11 cellular contexts compared by ENCODE assay signal in genomic region chr2:20506281-20506685, GRCh38. TPM values are rescaled to one million over a fixed set of nuclear protein-coding genes. Genes with fewer than 3 reads are reported as not detected.
DNase-seq lines count a peak whose midpoint lies in the region; ATAC-seq and TF ChIP-seq lines count a peak whose summit lies in the region.
"Had no signal": no experiment of that assay in that cellular context is flagged by ENCODE, and none has a peak within 500 bp of the region (broad histone marks: within the 10 kb centered on the region; RNA-seq: fewer than 3 reads in every experiment).

No MANE protein-coding gene starts in this region.

- no peaks in the 10 kb centered on the region for H3K9me3 Mint-ChIP-seq in natural killer cell treated with Interleukin-12 subunit alpha and Interleukin-12 subunit beta and Interleukin-15 and Interleukin-18, amount 100 ng/mL, for 72 hours
- H3K9me3 Mint-ChIP-seq in natural killer cell (no peaks in the 10 kb centered on the region), Caco-2 (ENCODE audit: unreplicated experiment) (no peaks in the 10 kb centered on the region)
- no peaks in the 10 kb centered on the region for H3K9me3 Mint-ChIP-seq in stimulated activated naive CD8-positive, alpha-beta T cell treated with anti-CD3 and anti-CD28 coated beads, Interleukin-15, Interleukin-2, amounts not matched to agents 100 ng/mL and 50 ng/mL, for 24 hours

- peaks cover 4 to 7% of the 10 kb centered on the region in 2 donors for H3K4me1 Mint-ChIP-seq in natural killer cell treated with Interleukin-12 subunit alpha and Interleukin-12 subunit beta and Interleukin-15 and Interleukin-18, amount 100 ng/mL, for 72 hours (ENCODE audit: low read depth in 2 of 2)
- H3K4me1 Mint-ChIP-seq in natural killer cell (peaks cover 0 to 8% of the 10 kb centered on the region in 2 donors), Caco-2 (ENCODE audit: low read depth, unreplicated experiment) (peaks cover 17% of the 10 kb centered on the region)
- peaks cover 20% of the 10 kb centered on the region for H3K4me1 Mint-ChIP-seq in stimulated activated naive CD8-positive, alpha-beta T cell treated with anti-CD3 and anti-CD28 coated beads, Interleukin-15, Interleukin-2, amounts not matched to agents 100 ng/mL and 50 ng/mL, for 24 hours (ENCODE audit: low read depth)

- H3K27ac Mint-ChIP-seq in natural killer cell treated with Interleukin-12 subunit alpha and Interleukin-12 subunit beta and Interleukin-15 and Interleukin-18, amount 100 ng/mL, for 72 hours = peak overlapping the region in 1 of 2 donors; percentile 60
- no peak overlapping the region for H3K27ac Mint-ChIP-seq in natural killer cell
- H3K27ac Mint-ChIP-seq in stimulated activated naive CD8-positive, alpha-beta T cell treated with anti-CD3 and anti-CD28 coated beads, Interleukin-15, Interleukin-2, amounts not matched to agents 100 ng/mL and 50 ng/mL, for 24 hours = peak overlapping the region; percentile 81
- H3K27ac Mint-ChIP-seq in Caco-2 (ENCODE audit: unreplicated experiment) = no peak overlapping the region

- H3K36me3 Mint-ChIP-seq in natural killer cell treated with Interleukin-12 subunit alpha and Interleukin-12 subunit beta and Interleukin-15 and Interleukin-18, amount 100 ng/mL, for 72 hours = no peaks in the 10 kb centered on the region
- H3K36me3 Mint-ChIP-seq in natural killer cell (no peaks in the 10 kb centered on the region), Caco-2 (ENCODE audit: insufficient read depth, unreplicated experiment) (no peaks in the 10 kb centered on the region)
- H3K36me3 Mint-ChIP-seq in stimulated activated naive CD8-positive, alpha-beta T cell treated with anti-CD3 and anti-CD28 coated beads, Interleukin-15, Interleukin-2, amounts not matched to agents 100 ng/mL and 50 ng/mL, for 24 hours (ENCODE audit: low read depth) = no peaks in the 10 kb centered on the region

- H3K9me3 ChIP-seq in Caco-2 = no peaks in the 10 kb centered on the region
- H3K9me3 ChIP-seq: thoracic aorta had no signal

- BruUV-seq in Caco-2 (replicated peaks; lab: Mats Ljungman, UMichigan) = no TSS peak

- CTCF ChIA-PET in Caco-2 (lab: Charles Lee) = interaction anchor here (0.8 kb wide), 1 partner anchor 136 kb away, joined by 7 read pairs; no protein-coding TSS in a partner anchor

- no peak for ATAC-seq in natural killer cell treated with Interleukin-12 subunit alpha and Interleukin-12 subunit beta and Interleukin-15 and Interleukin-18, amount 100 ng/mL, for 72 hours
- ATAC-seq in natural killer cell = no peak
- ATAC-seq in GM19455 (IDR thresholded peaks at IDR 0.05; ENCODE audit: unreplicated experiment) = no peak

- H3K4me3 ChIP-seq in Caco-2 (ENCODE audit: low read depth, low read length) = no peak overlapping the region
- H3K4me3 ChIP-seq: dorsolateral prefrontal cortex, thoracic aorta had no signal

- intact Hi-C loops in natural killer cell (cut with micrococcal nuclease) = no loop called here
- intact Hi-C loops in Caco-2 (cut with micrococcal nuclease; ENCODE audit: unreplicated experiment) = loop anchor here (2.0 kb wide), 1 partner anchor 59 kb away; the partner anchor contains the start of gene RHOB

- no peaks in the 10 kb centered on the region for H3K27me3 ChIP-seq in Caco-2 (replicated peaks; ENCODE audit: control insufficient read depth, insufficient read depth, low read length)
- H3K27me3 ChIP-seq: dorsolateral prefrontal cortex had no signal

- no peaks in the 10 kb centered on the region for H3K36me3 ChIP-seq in Caco-2 (ENCODE audit: control insufficient read depth, insufficient read depth, low read length)
- H3K36me3 ChIP-seq: thoracic aorta had no signal

- POLR2A ChIA-PET in Caco-2 (lab: Charles Lee) = interaction anchor here (0.9 kb wide), 1 partner anchor 59 kb away, joined by 3 read pairs; the partner anchor contains the start of gene RHOB

- TF ChIP-seq CTCF in natural killer cell (IDR thresholded peaks at IDR 0.05) (no peak), Caco-2 (IDR thresholded peaks at IDR 0.05; ENCODE audit: insufficient read depth in 1 of 2, low read depth in 1 of 2, low read length in 1 of 2, severe bottlenecking in 1 of 2, unreplicated experiment in 1 of 2) (peak in 1 of 2 experiments; percentile 42)

- no peak for DNase-seq in natural killer cell treated with Interleukin-12 subunit alpha and Interleukin-12 subunit beta and Interleukin-15 and Interleukin-18, amount 100 ng/mL, for 72 hours (ENCODE audit: low spot score)
- DNase-seq in natural killer cell (no peak), amniotic epithelial cell (ENCODE audit: low read depth) (peak; percentile 79), hepatic stellate cell (ENCODE audit: low spot score) (peak; percentile 80), T-helper 1 cell (no peak), Caco-2 (no peak)
- DNase-seq: NCI-H2107 had no signal

- peak overlapping the region; percentile 16 for H3K4me3 Mint-ChIP-seq in natural killer cell treated with Interleukin-12 subunit alpha and Interleukin-12 subunit beta and Interleukin-15 and Interleukin-18, amount 100 ng/mL, for 72 hours
- H3K4me3 Mint-ChIP-seq in natural killer cell (no peak overlapping the region), Caco-2 (ENCODE audit: unreplicated experiment) (no peak overlapping the region)
- H3K4me3 Mint-ChIP-seq in stimulated activated naive CD8-positive, alpha-beta T cell treated with anti-CD3 and anti-CD28 coated beads, Interleukin-15, Interleukin-2, amounts not matched to agents 100 ng/mL and 50 ng/mL, for 24 hours = no peak overlapping the region

- no peaks in the 10 kb centered on the region; the same call in 1 of the 2 replicates for H3K4me1 ChIP-seq in Caco-2

- H3K27me3 Mint-ChIP-seq in natural killer cell treated with Interleukin-12 subunit alpha and Interleukin-12 subunit beta and Interleukin-15 and Interleukin-18, amount 100 ng/mL, for 72 hours = peaks cover 3 to 11% of the 10 kb centered on the region in 2 donors
- H3K27me3 Mint-ChIP-seq in natural killer cell (ENCODE audit: low read depth in 2 of 2) = no peaks in the 10 kb centered on the region
- H3K27me3 Mint-ChIP-seq in stimulated activated naive CD8-positive, alpha-beta T cell treated with anti-CD3 and anti-CD28 coated beads, Interleukin-15, Interleukin-2, amounts not matched to agents 100 ng/mL and 50 ng/mL, for 24 hours = peaks cover 23% of the 10 kb centered on the region
- H3K27me3 Mint-ChIP-seq in Caco-2 (ENCODE audit: insufficient read depth, unreplicated experiment) = no peaks in the 10 kb centered on the region

RNA-seq across cellular contexts. Expression of gene RHOB, which starts 59.4 kb away (rescaled TPM):
- total RNA-seq in natural killer cell treated with Interleukin-12 subunit alpha and Interleukin-12 subunit beta and Interleukin-15 and Interleukin-18, amount 100 ng/mL, for 72 hours = 10 to 100 TPM; 12.1 to 26.8 TPM
- total RNA-seq in natural killer cell (100 to 1,000 TPM in 1 of 3 donors, 10 to 100 TPM in 2; 50.8 to 222 (median 64.7) TPM), Caco-2 (2022) (20.8 and 24.1 TPM in 2 replicates)

Comparison
In these comparisons a context has a peak if more than half of its experiments do, and no peak if none do; other contexts are left out.
1. DNase-seq: peak in amniotic epithelial cell (single experiment) and hepatic stellate cell (single experiment); none in natural killer cell treated with Interleukin-12 subunit alpha and Interleukin-12 subunit beta and Interleukin-15 and Interleukin-18, amount 100 ng/mL, for 72 hours (single experiment), natural killer cell (single experiment), T-helper 1 cell (0 of 5) and Caco-2 (0 of 2).